ENCODE assay signal across 32 cellular contexts in the genomic region with DNA sequence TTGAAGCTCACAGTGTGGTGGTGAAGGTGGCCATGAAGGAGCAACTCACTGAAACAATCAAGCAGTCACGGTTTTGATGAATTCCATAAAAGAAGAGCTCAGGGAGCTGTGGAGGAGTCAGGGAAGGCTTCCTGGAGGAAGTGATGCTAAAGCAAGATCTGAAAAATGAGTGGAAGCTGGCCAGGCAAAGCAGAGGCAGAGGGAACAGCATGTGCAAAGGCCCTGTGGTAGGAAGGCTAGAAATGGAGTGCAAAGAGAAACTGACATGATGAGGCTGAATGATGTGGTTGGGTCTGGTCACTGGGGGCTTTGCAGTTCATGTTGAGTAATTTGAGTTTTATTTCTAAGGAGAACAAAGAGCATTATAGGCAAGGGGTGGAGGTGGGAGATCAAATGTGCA. TPM values are rescaled to one million over a fixed set of nuclear protein-coding genes. Genes with fewer than 3 reads are reported as not detected.
"Had no signal": no experiment of that assay in that cellular context is flagged by ENCODE, and none has a peak within 500 bp of the region (broad histone marks: within the 10 kb centered on the region; RNA-seq: fewer than 3 reads in every experiment).

No MANE protein-coding gene starts in this region.

- H3K4me3 ChIP-seq: colonic mucosa, gastroesophageal sphincter, heart left ventricle, hepatocyte, lung, mucosa of descending colon, ovary, psoas muscle, sigmoid colon, thoracic aorta, tibial nerve, upper lobe of left lung had no signal

- H3K4me3 Mint-ChIP-seq: dendritic cell treated with granulocyte-macrophage colony-stimulating factor and Interleukin-4, amounts not matched to agents 40 ng/mL and 50 ng/mL, for 4 days; endodermal cell; memory B cell; mesothelial cell of epicardium; nephron progenitor cell; stimulated activated effector memory CD8-positive, alpha-beta T cell treated with anti-CD3 and anti-CD28 coated beads, Interleukin-12 subunit alpha, Interleukin-12 subunit beta, amount 100 ng/mL, for 72 hours had no signal

- H3K27ac Mint-ChIP-seq: dendritic cell treated with granulocyte-macrophage colony-stimulating factor and Interleukin-4, amounts not matched to agents 40 ng/mL and 50 ng/mL, for 4 days; endodermal cell; memory B cell; mesothelial cell of epicardium; nephron progenitor cell; stimulated activated effector memory CD8-positive, alpha-beta T cell treated with anti-CD3 and anti-CD28 coated beads, Interleukin-12 subunit alpha, Interleukin-12 subunit beta, amount 100 ng/mL, for 72 hours had no signal

- H3K4me1 ChIP-seq: colonic mucosa, gastroesophageal sphincter, psoas muscle, sigmoid colon, tibial nerve, upper lobe of left lung had no signal

- H3K27me3 Mint-ChIP-seq: dendritic cell treated with granulocyte-macrophage colony-stimulating factor and Interleukin-4, amounts not matched to agents 40 ng/mL and 50 ng/mL, for 4 days had no signal

- DNase-seq: colonic mucosa; effector CD8-positive, alpha-beta T cell; endodermal cell; foreskin fibroblast; heart left ventricle; kidney; mucosa of descending colon; naive B cell; nephron progenitor cell; occipital lobe; ovary; posterior cingulate gyrus; psoas muscle; right cardiac atrium; sigmoid colon; stimulated activated CD4-positive, alpha-beta T cell treated with anti-CD3 and anti-CD28 coated beads, Interleukin-2, amount 100 ng/mL, for 24 hours; stimulated activated CD4-positive, alpha-beta T cell treated with anti-CD3 and anti-CD28 coated beads, Interleukin-4, amount 100 ng/mL, for 24 hours; stimulated activated naive CD4-positive, alpha-beta T cell treated with Interleukin-2 at 50 U/mL for 16 hours; upper lobe of left lung had no signal

- H3K4me1 Mint-ChIP-seq: endodermal cell, mesothelial cell of epicardium, nephron progenitor cell had no signal

- ATAC-seq: esophagus mucosa; gastroesophageal sphincter; heart left ventricle; left lobe of liver; mucosa of descending colon; psoas muscle; right cardiac atrium; stimulated activated effector memory CD8-positive, alpha-beta T cell treated with anti-CD3 and anti-CD28 coated beads, Interleukin-12 subunit alpha, Interleukin-12 subunit beta, amount 100 ng/mL, for 72 hours had no signal

- H3K27me3 ChIP-seq: colonic mucosa, hepatocyte, ovary, sigmoid colon, tibial nerve, upper lobe of left lung had no signal

- H3K9me3 ChIP-seq: colonic mucosa, mucosa of descending colon, psoas muscle, thoracic aorta had no signal

- H3K27ac ChIP-seq: colonic mucosa, epithelial cell of prostate, gastroesophageal sphincter, heart left ventricle, hepatocyte, ovary, psoas muscle, sigmoid colon, thoracic aorta, tibial nerve, upper lobe of left lung had no signal

- H3K36me3 Mint-ChIP-seq: stimulated activated effector memory CD8-positive, alpha-beta T cell treated with anti-CD3 and anti-CD28 coated beads, Interleukin-12 subunit alpha, Interleukin-12 subunit beta, amount 100 ng/mL, for 72 hours had no signal

- H3K36me3 ChIP-seq: colonic mucosa, gastroesophageal sphincter, heart left ventricle, ovary, sigmoid colon, thoracic aorta, tibial nerve, upper lobe of left lung had no signal

RNA-seq across cellular contexts. Expression of a gene that starts 6.9 kb away (rescaled TPM):
- total RNA-seq: endodermal cell, esophagus mucosa, hepatocyte, mesothelial cell of epicardium, occipital lobe, renal cortical epithelial cell had no signal
